In genomic region chr6:167282165-167282564, GRCh38 we compare ENCODE assay signal across 37 cellular contexts. TPM values are rescaled to one million over a fixed set of nuclear protein-coding genes. Genes with fewer than 3 reads are reported as not detected.
"Had no signal": no experiment of that assay in that cellular context is flagged by ENCODE, and none has a peak within 500 bp of the region (broad histone marks: within the 10 kb centered on the region; RNA-seq: fewer than 3 reads in every experiment).

No MANE protein-coding gene starts in this region.

- H3K9me3 Mint-ChIP-seq: activated CD4-positive, alpha-beta memory T cell treated with anti-CD3 and anti-CD28 coated beads, Interleukin-2, amount 10 ng/mL, durations not matched to agents 7 days and 5 days; activated CD4-positive, alpha-beta T cell treated with anti-CD3 and anti-CD28 coated beads, Interleukin-2, amount 10 ng/mL, durations not matched to agents 7 days and 5 days; activated naive CD4-positive, alpha-beta T cell treated with anti-CD3 and anti-CD28 coated beads, Interleukin-2, amount 10 ng/mL, durations not matched to agents 7 days and 5 days; activated naive CD4-positive, alpha-beta T cell treated with anti-CD3 and anti-CD28 coated beads, Interleukin-2, amount 50 U/mL, for 72 hours; activated naive CD8-positive, alpha-beta T cell treated with anti-CD3 and anti-CD28 coated beads, Interleukin-2, amount 10 ng/mL, durations not matched to agents 7 days and 5 days; activated T-helper 1 cell treated with anti-CD3 and anti-CD28 coated beads, Interleukin-12 subunit alpha, Interleukin-12 subunit beta, Interleukin-2, Interleukin-4 antibody, amounts not matched to agents 30 ng/mL and 10 ng/mL and 1 ng/mL, durations not matched to agents 14 hours and 24 hours and 36 hours; activated T-helper 2 cell treated with anti-CD3 and anti-CD28 coated beads, Interferon-gamma antibody, Interleukin-2, Interleukin-4, amounts not matched to agents 10 μg/mL and 5 μg/mL and 100 μg/mL, durations not matched to agents 14 hours and 24 hours and 36 hours had no signal

- FAIRE-seq: endometrium, endothelial cell of umbilical vein, TTC549 had no signal

- DNase-seq: activated CD4-positive, alpha-beta memory T cell treated with anti-CD3 and anti-CD28 coated beads, Interleukin-2, amount 10 ng/mL, durations not matched to agents 7 days and 5 days; activated CD4-positive, alpha-beta T cell treated with anti-CD3 and anti-CD28 coated beads for 1 hour; activated CD4-positive, alpha-beta T cell treated with anti-CD3 and anti-CD28 coated beads for 4 hours; activated CD4-positive, alpha-beta T cell treated with anti-CD3 and anti-CD28 coated beads, Interleukin-2, amount 10 ng/mL, durations not matched to agents 7 days and 5 days; activated CD4-positive, alpha-beta T cell treated with anti-CD3 and anti-CD28 coated beads, Interleukin-2, amount 50 U/mL, for 4 hours; activated CD8-positive, alpha-beta memory T cell treated with anti-CD3 and anti-CD28 coated beads, Interleukin-2, amount 50 U/mL, for 4 hours; activated effector memory CD4-positive, alpha-beta T cell treated with anti-CD3 and anti-CD28 coated beads, Interleukin-2, amount 50 U/mL, for 16 hours; activated naive CD4-positive, alpha-beta T cell treated with anti-CD3 and anti-CD28 coated beads, Interleukin-2, amount 10 ng/mL, durations not matched to agents 7 days and 5 days; activated naive CD8-positive, alpha-beta T cell treated with anti-CD3 and anti-CD28 coated beads, Interleukin-2, amount 10 ng/mL, durations not matched to agents 7 days and 5 days; activated T-cell treated with anti-CD3 and anti-CD28 coated beads, Interleukin-2, amount 50 U/mL, for 1 hour; activated T-cell treated with anti-CD3 and anti-CD28 coated beads, Interleukin-2, amount 50 U/mL, for 48 hours; central memory CD4-positive, alpha-beta T cell; cerebellar nuclear complex; colonic mucosa; effector CD8-positive, alpha-beta T cell; esophagus squamous epithelium; foreskin melanocyte; T-helper 2 cell had no signal

- H3K36me3 ChIP-seq: ascending aorta, breast epithelium, cardiac muscle cell, colonic mucosa, esophagus squamous epithelium, gastroesophageal sphincter had no signal

- H3K4me1 Mint-ChIP-seq: activated CD4-positive, alpha-beta memory T cell treated with anti-CD3 and anti-CD28 coated beads, Interleukin-2, amount 10 ng/mL, durations not matched to agents 7 days and 5 days; activated CD4-positive, alpha-beta T cell treated with anti-CD3 and anti-CD28 coated beads, Interleukin-2, amount 10 ng/mL, durations not matched to agents 7 days and 5 days; activated naive CD4-positive, alpha-beta T cell treated with anti-CD3 and anti-CD28 coated beads, Interleukin-2, amount 10 ng/mL, durations not matched to agents 7 days and 5 days; activated naive CD8-positive, alpha-beta T cell treated with anti-CD3 and anti-CD28 coated beads, Interleukin-2, amount 10 ng/mL, durations not matched to agents 7 days and 5 days had no signal

- H3K36me3 Mint-ChIP-seq: activated naive CD4-positive, alpha-beta T cell treated with anti-CD3 and anti-CD28 coated beads, Interleukin-2, amount 10 ng/mL, durations not matched to agents 7 days and 5 days; activated naive CD4-positive, alpha-beta T cell treated with anti-CD3 and anti-CD28 coated beads, Interleukin-2, amount 50 U/mL, for 72 hours; activated naive CD8-positive, alpha-beta T cell treated with anti-CD3 and anti-CD28 coated beads, Interleukin-2, amount 10 ng/mL, durations not matched to agents 7 days and 5 days; brain had no signal

- H3K27ac ChIP-seq: ascending aorta, breast epithelium, cardiac muscle cell, colonic mucosa, epithelial cell of prostate, esophagus squamous epithelium, gastroesophageal sphincter, VCaP had no signal

- H3K27me3 ChIP-seq: ascending aorta, breast epithelium, cardiac muscle cell, colonic mucosa had no signal

- H3K9me3 ChIP-seq: ascending aorta, breast epithelium, colonic mucosa, esophagus squamous epithelium, gastroesophageal sphincter had no signal

- H3K4me1 ChIP-seq: ascending aorta, breast epithelium, colonic mucosa, esophagus squamous epithelium, gastroesophageal sphincter had no signal

- H3K27ac Mint-ChIP-seq: activated CD4-positive, alpha-beta memory T cell treated with anti-CD3 and anti-CD28 coated beads, Interleukin-2, amount 10 ng/mL, durations not matched to agents 7 days and 5 days; activated CD4-positive, alpha-beta T cell treated with anti-CD3 and anti-CD28 coated beads, Interleukin-2, amount 10 ng/mL, durations not matched to agents 7 days and 5 days; activated naive CD4-positive, alpha-beta T cell treated with anti-CD3 and anti-CD28 coated beads, Interleukin-2, amount 10 ng/mL, durations not matched to agents 7 days and 5 days; activated naive CD8-positive, alpha-beta T cell treated with anti-CD3 and anti-CD28 coated beads, Interleukin-2, amount 10 ng/mL, durations not matched to agents 7 days and 5 days; activated T-helper 1 cell treated with anti-CD3 and anti-CD28 coated beads, Interleukin-12 subunit alpha, Interleukin-12 subunit beta, Interleukin-2, Interleukin-4 antibody, amounts not matched to agents 30 ng/mL and 10 ng/mL and 1 ng/mL, durations not matched to agents 14 hours and 24 hours and 36 hours; activated T-helper 2 cell treated with anti-CD3 and anti-CD28 coated beads, Interferon-gamma antibody, Interleukin-2, Interleukin-4, amounts not matched to agents 10 μg/mL and 5 μg/mL and 100 μg/mL, durations not matched to agents 14 hours and 24 hours and 36 hours; WTC11 had no signal

- H3K4me3 Mint-ChIP-seq: activated CD4-positive, alpha-beta memory T cell treated with anti-CD3 and anti-CD28 coated beads, Interleukin-2, amount 10 ng/mL, durations not matched to agents 7 days and 5 days; activated CD4-positive, alpha-beta T cell treated with anti-CD3 and anti-CD28 coated beads, Interleukin-2, amount 10 ng/mL, durations not matched to agents 7 days and 5 days; activated naive CD4-positive, alpha-beta T cell treated with anti-CD3 and anti-CD28 coated beads, Interleukin-2, amount 10 ng/mL, durations not matched to agents 7 days and 5 days; activated naive CD8-positive, alpha-beta T cell treated with anti-CD3 and anti-CD28 coated beads, Interleukin-2, amount 10 ng/mL, durations not matched to agents 7 days and 5 days; activated T-helper 1 cell treated with anti-CD3 and anti-CD28 coated beads, Interleukin-12 subunit alpha, Interleukin-12 subunit beta, Interleukin-2, Interleukin-4 antibody, amounts not matched to agents 30 ng/mL and 10 ng/mL and 1 ng/mL, durations not matched to agents 14 hours and 24 hours and 36 hours; brain; WTC11 had no signal

- H3K4me3 ChIP-seq: ascending aorta, breast epithelium, cardiac muscle cell, colonic mucosa, esophagus squamous epithelium, gastroesophageal sphincter had no signal

- ATAC-seq: activated naive CD4-positive, alpha-beta T cell treated with anti-CD3 and anti-CD28 coated beads, Interleukin-2, amount 50 U/mL, for 72 hours; gastroesophageal sphincter; WTC11 had no signal

RNA-seq across cellular contexts. Expression of gene UNC93A, which starts 8.9 kb away (rescaled TPM):
- total RNA-seq: activated CD4-positive, alpha-beta memory T cell treated with anti-CD3 and anti-CD28 coated beads, Interleukin-2, amount 10 ng/mL, durations not matched to agents 7 days and 5 days; activated CD4-positive, alpha-beta T cell treated with anti-CD3 and anti-CD28 coated beads, Interleukin-2, amount 10 ng/mL, durations not matched to agents 7 days and 5 days; activated naive CD4-positive, alpha-beta T cell treated with anti-CD3 and anti-CD28 coated beads, Interleukin-2, amount 50 U/mL, for 72 hours; activated naive CD8-positive, alpha-beta T cell treated with anti-CD3 and anti-CD28 coated beads, Interleukin-2, amount 10 ng/mL, durations not matched to agents 7 days and 5 days; activated T-helper 1 cell treated with anti-CD3 and anti-CD28 coated beads, Interleukin-12 subunit alpha, Interleukin-12 subunit beta, Interleukin-2, Interleukin-4 antibody, amounts not matched to agents 30 ng/mL and 10 ng/mL and 1 ng/mL, durations not matched to agents 14 hours and 24 hours and 36 hours; activated T-helper 2 cell treated with anti-CD3 and anti-CD28 coated beads, Interferon-gamma antibody, Interleukin-2, Interleukin-4, amounts not matched to agents 10 μg/mL and 5 μg/mL and 100 μg/mL, durations not matched to agents 14 hours and 24 hours and 36 hours; ascending aorta; breast epithelium; cardiac muscle cell; dermis microvascular lymphatic vessel endothelial cell; endothelial cell of umbilical vein; fibroblast of lung; fibroblast of villous mesenchyme; gastroesophageal sphincter; T-helper 1 cell treated with Interleukin-12 subunit alpha and Interleukin-12 subunit beta and Interleukin-4 antibody, amounts not matched to agents 30 ng/mL and 1 ng/mL, for 36 hours had no signal
- polyA plus RNA-seq: cardiac muscle cell, endothelial cell of umbilical vein, fibroblast of lung had no signal

RNA-seq across cellular contexts. Expression of gene TTLL2, which starts 42.7 kb away (rescaled TPM):
- total RNA-seq: activated CD4-positive, alpha-beta memory T cell treated with anti-CD3 and anti-CD28 coated beads, Interleukin-2, amount 10 ng/mL, durations not matched to agents 7 days and 5 days; activated CD4-positive, alpha-beta T cell treated with anti-CD3 and anti-CD28 coated beads, Interleukin-2, amount 10 ng/mL, durations not matched to agents 7 days and 5 days; activated naive CD4-positive, alpha-beta T cell treated with anti-CD3 and anti-CD28 coated beads, Interleukin-2, amount 50 U/mL, for 72 hours; activated naive CD8-positive, alpha-beta T cell treated with anti-CD3 and anti-CD28 coated beads, Interleukin-2, amount 10 ng/mL, durations not matched to agents 7 days and 5 days; activated T-helper 1 cell treated with anti-CD3 and anti-CD28 coated beads, Interleukin-12 subunit alpha, Interleukin-12 subunit beta, Interleukin-2, Interleukin-4 antibody, amounts not matched to agents 30 ng/mL and 10 ng/mL and 1 ng/mL, durations not matched to agents 14 hours and 24 hours and 36 hours; activated T-helper 2 cell treated with anti-CD3 and anti-CD28 coated beads, Interferon-gamma antibody, Interleukin-2, Interleukin-4, amounts not matched to agents 10 μg/mL and 5 μg/mL and 100 μg/mL, durations not matched to agents 14 hours and 24 hours and 36 hours; ascending aorta; breast epithelium; cardiac muscle cell; colonic mucosa; dermis microvascular lymphatic vessel endothelial cell; endothelial cell of umbilical vein; esophagus squamous epithelium; fibroblast of lung; fibroblast of villous mesenchyme; gastroesophageal sphincter; T-helper 1 cell treated with Interleukin-12 subunit alpha and Interleukin-12 subunit beta and Interleukin-4 antibody, amounts not matched to agents 30 ng/mL and 1 ng/mL, for 36 hours; WTC11 had no signal
- polyA plus RNA-seq: cardiac muscle cell, endothelial cell of umbilical vein, esophagus, fibroblast of lung had no signal
